ENCODE assay signal across 11 cellular contexts in the genomic region with DNA sequence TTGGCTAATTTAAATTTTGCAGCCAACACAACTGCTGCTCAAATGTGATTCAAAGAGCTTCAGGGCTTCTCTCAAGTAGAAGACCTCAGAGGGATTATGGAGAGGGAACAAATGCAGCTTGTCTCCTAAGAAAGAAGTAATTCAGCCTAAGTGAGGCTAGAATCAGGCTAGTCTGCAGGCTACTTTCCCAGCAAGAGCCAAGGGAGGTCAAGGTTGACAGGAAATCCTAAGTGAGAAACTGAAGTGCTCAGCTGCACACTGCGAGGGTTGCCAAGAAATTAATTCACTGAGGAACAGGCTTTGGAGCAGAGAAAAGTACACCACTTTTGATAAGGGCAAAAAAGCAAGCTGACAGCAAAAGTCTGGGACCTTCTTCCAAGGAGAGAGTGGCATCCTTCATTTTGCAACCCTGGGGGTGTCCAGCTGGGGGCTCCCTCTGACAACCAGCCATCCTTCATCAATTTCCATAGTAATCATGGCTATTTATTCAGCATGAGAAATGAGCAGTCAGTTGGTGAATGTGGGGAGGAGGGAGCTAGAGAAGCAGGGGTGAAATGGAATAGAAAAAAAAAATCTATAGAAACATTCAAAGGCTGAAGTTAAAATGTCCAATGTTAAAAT.
A peak's percentile ranks its signal among the peaks of the same experiment; 100 is the strongest.
DNase-seq lines count a peak whose midpoint lies in the region; ATAC-seq and TF ChIP-seq lines count a peak whose summit lies in the region.
"Had no signal": no experiment of that assay in that cellular context is flagged by ENCODE, and none has a peak within 500 bp of the region (broad histone marks: within the 10 kb centered on the region; RNA-seq: fewer than 3 reads in every experiment).

No MANE protein-coding gene starts in this region.

- peaks cover 10% of the 10 kb centered on the region; the same call in 2 of the 3 replicates for H3K4me1 Mint-ChIP-seq in GM23338

- WGBS in heart right ventricle, 2 donors, result 0 to 3% methylated on average over 1 of the region's 1 CpG
- 0 to 20% methylated on average over 1 of the region's 1 CpG for WGBS in lower leg skin, 2 donors

- H3K36me3 Mint-ChIP-seq in GM23338 (ENCODE audit: low read depth), result no peaks in the 10 kb centered on the region

- no peaks in the 10 kb centered on the region for H3K9me2 ChIP-seq in GM23338 (ENCODE audit: insufficient read depth)

- no peaks in the 10 kb centered on the region for H3K27me3 Mint-ChIP-seq in GM23338 (ENCODE audit: insufficient read depth, low read depth, poor library complexity)

- TF ChIP-seq CTCF in GM23338 (conservative IDR thresholded peaks at IDR 0.05; ENCODE audit: low read depth in 2 of 2), result peak; percentile 78 to 80
- peak; percentile 49 for TF ChIP-seq CTCF in WERI-Rb-1 (IDR thresholded peaks at IDR 0.05; ENCODE audit: low read depth, low read length)
- peak in 5 of 9 donors; percentile 30 to 57 (median 39) for TF ChIP-seq CTCF in heart right ventricle (IDR thresholded peaks at IDR 0.05)
- TF ChIP-seq CTCF in colonic mucosa (IDR thresholded peaks at IDR 0.05), result no peak
- no peak for TF ChIP-seq CTCF in lower leg skin (IDR thresholded peaks at IDR 0.05)

- H3K9ac ChIP-seq in colonic mucosa (ENCODE audit: low read depth in 2 of 2, low read length in 2 of 2), result no peak overlapping the region

- H3K4me1 ChIP-seq in GM23338 (ENCODE audit: insufficient read depth) (0 out of 2 replicates have a peak, but pooled peaks cover 7% of the 10 kb centered on the region), heart right ventricle (peaks cover 3 to 41% (median 17%) of the 10 kb centered on the region in 9 donors), colonic mucosa (no peaks in the 10 kb centered on the region)

- H3K9me3 Mint-ChIP-seq in GM23338, result no peaks in the 10 kb centered on the region

- H3K27ac ChIP-seq in GM23338 (ENCODE audit: low read depth), result no peak overlapping the region
- no peak overlapping the region for H3K27ac ChIP-seq in WERI-Rb-1
- H3K27ac ChIP-seq in heart right ventricle, result peak overlapping the region in 2 of 10 donors; percentile 8 to 29
- no peak overlapping the region for H3K27ac ChIP-seq in colonic mucosa
- H3K27ac ChIP-seq: stomach had no signal

- no peaks in the 10 kb centered on the region for H3K27me3 ChIP-seq in GM23338 (ENCODE audit: insufficient read depth)
- H3K27me3 ChIP-seq in WERI-Rb-1 (ENCODE audit: insufficient read depth, low read depth, severe bottlenecking), result no peaks in the 10 kb centered on the region
- H3K27me3 ChIP-seq in heart right ventricle, result no peaks in the 10 kb centered on the region
- H3K27me3 ChIP-seq in colonic mucosa, result no peaks in the 10 kb centered on the region
- H3K27me3 ChIP-seq: stomach had no signal

- H2AFZ ChIP-seq in GM23338, result 0 out of 2 replicates have a peak overlapping the region, but pooled peaks have one; percentile 24

- H3K4me3 ChIP-seq in GM23338 (no peak overlapping the region), WERI-Rb-1 (ENCODE audit: low read depth, low read length) (no peak overlapping the region), heart right ventricle (no peak overlapping the region), colonic mucosa (no peak overlapping the region), lower leg skin (ENCODE audit: low read depth, poor library complexity, severe bottlenecking) (no peak overlapping the region)
- H3K4me3 ChIP-seq: spleen, stomach had no signal

- H3K4me2 ChIP-seq in GM23338, result no peak overlapping the region

- H3K9me3 ChIP-seq in WERI-Rb-1 (ENCODE audit: severe bottlenecking) (no peaks in the 10 kb centered on the region), heart right ventricle (no peaks in the 10 kb centered on the region), colonic mucosa (no peaks in the 10 kb centered on the region)
- H3K9me3 ChIP-seq: spleen, stomach had no signal

- peak; percentile 73 for ATAC-seq in GM23338
- ATAC-seq in heart right ventricle, result peak; percentile 48 to 87 (median 78)
- no peak for ATAC-seq in HG03108 (IDR thresholded peaks at IDR 0.05; ENCODE audit: unreplicated experiment)

- no peaks in the 10 kb centered on the region for H3F3A ChIP-seq in GM23338 (replicated peaks; ENCODE audit: low read depth)

- no peak overlapping the region for H3K4me3 Mint-ChIP-seq in GM23338

- TF ChIP-seq POLR2A in lower leg skin (IDR thresholded peaks at IDR 0.05), result no peak

- H3K36me3 ChIP-seq in GM23338 (ENCODE audit: insufficient read depth) (no peaks in the 10 kb centered on the region), WERI-Rb-1 (no peaks in the 10 kb centered on the region), heart right ventricle (no peaks in the 10 kb centered on the region), colonic mucosa (no peaks in the 10 kb centered on the region)
- H3K36me3 ChIP-seq: spleen, stomach had no signal

- 0 out of 2 replicates have a peak, but pooled peaks cover 3% of the 10 kb centered on the region for H4K20me1 ChIP-seq in GM23338 (replicated peaks; ENCODE audit: insufficient read depth)

- no peak overlapping the region; the same call in 1 of the 2 replicates for H3K27ac Mint-ChIP-seq in GM23338
- H3K27ac Mint-ChIP-seq: activated T-helper 2 cell treated with anti-CD3 and anti-CD28 coated beads, Interferon-gamma antibody, Interleukin-2, Interleukin-4, amounts not matched to agents 10 μg/mL and 5 μg/mL and 100 μg/mL, durations not matched to agents 14 hours and 24 hours and 36 hours had no signal

- H3K79me2 ChIP-seq in GM23338 (replicated peaks; ENCODE audit: insufficient read depth), result no peaks in the 10 kb centered on the region

- intact Hi-C loops in heart right ventricle (cut with DNase I) (loop anchor here in 2 of 10 donors (5.0 kb wide), 1 partner anchor 78 kb away; no protein-coding TSS in a partner anchor), colonic mucosa (cut with DNase I) (no loop called here), lower leg skin (cut with DNase I; ENCODE audit: low total_unique reads) (no loop called here)

- DNase-seq in GM23338 (ENCODE audit: low spot score) (peak; percentile 60), WERI-Rb-1 (peak; percentile 9), heart right ventricle (peak in 1 of 2 donors; percentile 70), pulmonary artery endothelial cell (ENCODE audit: low read depth, low spot score) (peak; percentile 8), colonic mucosa (no peak), lower leg skin (ENCODE audit: low spot score in 2 of 2) (no peak)
- DNase-seq: GDM1, spleen, stomach had no signal

TF ChIP-seq in GM23338, 12 proteins besides CTCF, POLR2A, EP300 and RAD21 (continues in another document):
- TF ChIP-seq EZH2phosphoT487 (IDR thresholded peaks at IDR 0.05; ENCODE audit: unreplicated experiment) (no peak), JUNB (IDR thresholded peaks at IDR 0.05; ENCODE audit: unreplicated experiment) (no peak), STAT1 (IDR thresholded peaks at IDR 0.05; ENCODE audit: unreplicated experiment) (no peak), REST (IDR thresholded peaks at IDR 0.05; ENCODE audit: unreplicated experiment) (no peak), ZNF331 (CRISPR knock-in tag; IDR thresholded peaks at IDR 0.05; ENCODE audit: low read depth) (no peak)

Comparison
In these comparisons a context has a peak if more than half of its experiments do, and no peak if none do; other contexts are left out.
1. DNase-seq: peak in GM23338 (single experiment), WERI-Rb-1 (single experiment) and pulmonary artery endothelial cell (single experiment); none in colonic mucosa (single experiment) and lower leg skin (0 of 2).
2. CTCF ChIP-seq: peak in GM23338 (2 of 2), WERI-Rb-1 (single experiment) and heart right ventricle (5 of 9); none in colonic mucosa (single experiment) and lower leg skin (0 of 3).